12 cellular contexts compared by ENCODE assay signal in the genomic region with DNA sequence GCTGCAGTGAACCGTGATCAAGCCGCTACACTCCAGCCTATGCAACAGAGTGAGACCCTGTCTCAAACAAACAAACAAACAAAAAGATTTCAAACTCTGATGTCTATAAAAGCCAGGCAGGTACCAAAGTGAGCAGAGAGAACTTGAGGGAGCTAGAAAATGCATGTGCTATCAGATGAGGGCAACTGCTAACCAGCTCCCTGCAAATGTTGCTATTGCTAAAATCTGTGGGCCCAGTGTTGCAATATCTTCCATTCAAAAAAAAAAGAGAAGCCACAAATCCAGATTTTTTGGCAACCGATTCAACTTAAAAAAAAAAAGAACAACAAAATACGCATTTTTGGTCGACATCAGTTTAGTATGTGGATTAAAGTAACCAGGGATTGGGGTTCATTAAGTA. TPM values are rescaled to one million over a fixed set of nuclear protein-coding genes. Genes with fewer than 3 reads are reported as not detected.
DNase-seq lines count a peak whose midpoint lies in the region; ATAC-seq and TF ChIP-seq lines count a peak whose summit lies in the region.
"Had no signal": no experiment of that assay in that cellular context is flagged by ENCODE, and none has a peak within 500 bp of the region (broad histone marks: within the 10 kb centered on the region; RNA-seq: fewer than 3 reads in every experiment).

No MANE protein-coding gene starts in this region.

- peaks cover 99% of the 10 kb centered on the region for H3K79me2 ChIP-seq in GM23248 (ENCODE audit: insufficient read depth)

- H3K9me3 ChIP-seq in GM23248 (ENCODE audit: low read depth): no peaks in the 10 kb centered on the region
- no peaks in the 10 kb centered on the region for H3K9me3 ChIP-seq in tibial artery

- peaks cover 71% of the 10 kb centered on the region for H3K4me1 Mint-ChIP-seq in activated CD8-positive, alpha-beta T cell treated with anti-CD3 and anti-CD28 coated beads, Interleukin-2, amount 10 ng/mL, durations not matched to agents 7 days and 5 days (ENCODE audit: low read depth)
- peaks cover 37 to 94% (median 75%) of the 10 kb centered on the region in 3 donors for H3K4me1 Mint-ChIP-seq in naive B cell

- no peak overlapping the region for H2AFZ ChIP-seq in GM23248

- no peaks in the 10 kb centered on the region for H3K27me3 Mint-ChIP-seq in activated CD8-positive, alpha-beta T cell treated with anti-CD3 and anti-CD28 coated beads, Interleukin-2, amount 10 ng/mL, durations not matched to agents 7 days and 5 days (ENCODE audit: low read depth)
- H3K27me3 Mint-ChIP-seq in naive B cell: no peaks in the 10 kb centered on the region

- peak overlapping the region; percentile 43 for H3K4me3 Mint-ChIP-seq in activated CD8-positive, alpha-beta T cell treated with anti-CD3 and anti-CD28 coated beads, Interleukin-2, amount 10 ng/mL, durations not matched to agents 7 days and 5 days
- peak overlapping the region; percentile 24 to 99 (median 77) for H3K4me3 Mint-ChIP-seq in naive B cell

- in situ Hi-C loops in GM23248 (cut with MboI): no loop called here

- peaks cover 58% of the 10 kb centered on the region for H3K36me3 Mint-ChIP-seq in activated CD8-positive, alpha-beta T cell treated with anti-CD3 and anti-CD28 coated beads, Interleukin-2, amount 10 ng/mL, durations not matched to agents 7 days and 5 days (ENCODE audit: low read depth)
- peaks cover 0 to 4% of the 10 kb centered on the region in 2 donors for H3K36me3 Mint-ChIP-seq in naive B cell

- no peaks in the 10 kb centered on the region for H3K9me3 Mint-ChIP-seq in activated CD8-positive, alpha-beta T cell treated with anti-CD3 and anti-CD28 coated beads, Interleukin-2, amount 10 ng/mL, durations not matched to agents 7 days and 5 days (ENCODE audit: insufficient read depth)
- no peaks in the 10 kb centered on the region for H3K9me3 Mint-ChIP-seq in naive B cell
- H3K9me3 Mint-ChIP-seq: brain had no signal

- H4K20me1 ChIP-seq in GM23248 (ENCODE audit: insufficient read depth): peaks cover 30% of the 10 kb centered on the region; the same call in 1 of the 2 replicates

- POLR2A ChIA-PET in activated CD8-positive, alpha-beta T cell treated with anti-CD3 and anti-CD28 coated beads, Interleukin-2, amount 10 ng/mL, durations not matched to agents 7 days and 5 days (lab: Charles Lee): interaction anchor here (0.9 to 2.9 kb wide), 4 partner anchors 8 to 152 kb away, joined by 3 to 17 read pairs (median 4); no protein-coding TSS in a partner anchor

- H3K9me2 ChIP-seq in GM23248 (ENCODE audit: insufficient read depth): no peaks in the 10 kb centered on the region

- H3K4me3 ChIP-seq in GM23248: no peak overlapping the region
- H3K4me3 ChIP-seq in tibial artery: no peak overlapping the region

- no peak overlapping the region for H3K4me2 ChIP-seq in GM23248 (ENCODE audit: unreplicated experiment)

- H3F3A ChIP-seq in GM23248 (ENCODE audit: insufficient read depth): peaks cover 21% of the 10 kb centered on the region; the same call in 1 of the 2 replicates

- peak; percentile 52 for DNase-seq in CD1c-positive myeloid dendritic cell (ENCODE audit: extremely low spot score)
- peak; percentile 48 for DNase-seq in GM23248
- DNase-seq in activated CD8-positive, alpha-beta T cell treated with anti-CD3 and anti-CD28 coated beads, Interleukin-2, amount 10 ng/mL, durations not matched to agents 7 days and 5 days: no peak
- DNase-seq in naive B cell: no peak
- no peak for DNase-seq in NCI-H1048 (lab: John Stamatoyannopoulos, UW)
- DNase-seq in tibial artery: no peak
- DNase-seq: activated CD4-positive, alpha-beta T cell treated with anti-CD3 and anti-CD28 coated beads, Interleukin-2, amount 50 U/mL, for 1 hour; NCI-H2171; stimulated activated CD4-positive, alpha-beta T cell treated with anti-CD3 and anti-CD28 coated beads, Interleukin-2, amount 100 ng/mL, for 24 hours had no signal

- ATAC-seq in activated CD8-positive, alpha-beta T cell treated with anti-CD3 and anti-CD28 coated beads, Interleukin-2, amount 10 ng/mL, durations not matched to agents 7 days and 5 days: no peak
- ATAC-seq in naive B cell (ENCODE audit: low read depth in 2 of 2): no peak
- no peak for ATAC-seq in HG02763 (IDR thresholded peaks at IDR 0.05; ENCODE audit: unreplicated experiment)

- peaks cover 6% of the 10 kb centered on the region; the same call in 1 of the 2 replicates for H3K36me3 ChIP-seq in GM23248 (ENCODE audit: low read depth)
- peaks cover 0 to 12% (median 0%) of the 10 kb centered on the region in 3 donors for H3K36me3 ChIP-seq in tibial artery

- CTCF ChIA-PET in activated CD8-positive, alpha-beta T cell treated with anti-CD3 and anti-CD28 coated beads, Interleukin-2, amount 10 ng/mL, durations not matched to agents 7 days and 5 days (lab: Charles Lee): interaction anchor here (1.2 to 5.2 kb wide), 5 partner anchors 8 to 146 kb away, joined by 4 to 70 read pairs (median 7); no protein-coding TSS in a partner anchor

- intact Hi-C loops in tibial artery (cut with DNase I; ENCODE audit: low total_unique reads): no loop called here

- no peak overlapping the region for H3K9ac ChIP-seq in GM23248

- H3K27ac Mint-ChIP-seq in activated CD8-positive, alpha-beta T cell treated with anti-CD3 and anti-CD28 coated beads, Interleukin-2, amount 10 ng/mL, durations not matched to agents 7 days and 5 days: peak overlapping the region; percentile 94
- peak overlapping the region in 5 of 6 donors; percentile 54 to 95 (median 86) for H3K27ac Mint-ChIP-seq in naive B cell

- H3K27ac ChIP-seq in GM23248 (no peak overlapping the region), tibial artery (no peak overlapping the region)
- H3K27ac ChIP-seq: RWPE1 had no signal

- H3K4me1 ChIP-seq in GM23248 (ENCODE audit: insufficient read depth) (peaks cover 35% of the 10 kb centered on the region), tibial artery (peaks cover 0 to 76% (median 56%) of the 10 kb centered on the region in 4 donors)

- H3K27me3 ChIP-seq in GM23248 (replicated peaks; ENCODE audit: insufficient read depth) (no peaks in the 10 kb centered on the region), tibial artery (no peaks in the 10 kb centered on the region)

- WGBS in GM23248 (ENCODE audit: low coverage in 1 of 2, low lambda C conversion rate in 2 of 2, missing lambda C conversion rate in 2 of 2), 2 experiments: 57 to 61% methylated on average over 5 of the region's 5 CpGs

- no peak for TF ChIP-seq CTCF in tibial artery (IDR thresholded peaks at IDR 0.05)

RNA-seq across cellular contexts. Expression of gene UBE2D2, which starts 5.5 kb away (rescaled TPM):
- total RNA-seq in GM23248 (2014; rRNA removed; shearing (Covaris generic)): 68.9 and 88.8 TPM in 2 replicates
- 129 and 141 TPM in 2 replicates for polyA plus RNA-seq in GM23248 (2016; fragmentation: Nextera tagmentation; extraction: Ambion mirVana)
- total RNA-seq in activated CD8-positive, alpha-beta T cell treated with anti-CD3 and anti-CD28 coated beads, Interleukin-2, amount 10 ng/mL, durations not matched to agents 7 days and 5 days: 100 to 1,000 TPM; 227 to 232 TPM
- polyA plus RNA-seq in naive B cell (ENCODE audit: low read depth in 6 of 6): 100 to 1,000 TPM; 374 to 562 (median 427) TPM

Comparison
In these comparisons a context has a peak if more than half of its experiments do, and no peak if none do; other contexts are left out.
1. DNase-seq: peak in CD1c-positive myeloid dendritic cell (single experiment) and GM23248 (single experiment); none in activated CD8-positive, alpha-beta T cell treated with anti-CD3 and anti-CD28 coated beads, Interleukin-2, amount 10 ng/mL, durations not matched to agents 7 days and 5 days (single experiment), naive B cell (single experiment), NCI-H1048 (single experiment) and tibial artery (0 of 2).